Comparison of ENCODE assay signal across 8 cellular contexts in genomic region chr11:62666259-62666926, GRCh38. TPM values are rescaled to one million over a fixed set of nuclear protein-coding genes. Genes with fewer than 3 reads are reported as not detected.
DNase-seq lines count a peak whose midpoint lies in the region; ATAC-seq and TF ChIP-seq lines count a peak whose summit lies in the region.

No MANE protein-coding gene starts in this region.

- H3K4me1 ChIP-seq in ACC112 (ENCODE audit: control insufficient read depth, insufficient read depth, low read length, unreplicated experiment) (peaks cover 26% of the 10 kb centered on the region), IMR-90 (ENCODE audit: control insufficient read depth, insufficient read depth, low read length) (peaks cover 8% of the 10 kb centered on the region), breast epithelium (peaks cover 10 to 19% of the 10 kb centered on the region in 2 donors), mucosa of descending colon (ENCODE audit: low read depth) (peaks cover 35% of the 10 kb centered on the region)

- H2BK20ac ChIP-seq in IMR-90 (ENCODE audit: low read depth, low read length) = no peak overlapping the region

- H3K36me3 ChIP-seq in ACC112 (ENCODE audit: insufficient read depth, low read length) = peaks cover 15% of the 10 kb centered on the region; the same call in 1 of the 2 replicates
- peaks cover 15% of the 10 kb centered on the region for H3K36me3 ChIP-seq in IMR-90 (ENCODE audit: control insufficient read depth, insufficient read depth, low read length)
- H3K36me3 ChIP-seq in breast epithelium = no peaks in the 10 kb centered on the region
- H3K36me3 ChIP-seq in mucosa of descending colon (ENCODE audit: low read depth) = no peaks in the 10 kb centered on the region

- H3K4me2 ChIP-seq in IMR-90 (ENCODE audit: low read depth, low read length) = peak overlapping the region; percentile 88

- H3K79me2 ChIP-seq in ACC112 (ENCODE audit: control insufficient read depth, insufficient read depth, low read length, unreplicated experiment) = peaks cover 37% of the 10 kb centered on the region

- peak overlapping the region; percentile 91 for H3K4ac ChIP-seq in IMR-90 (ENCODE audit: low read depth, low read length)

- no peak overlapping the region for H2BK120ac ChIP-seq in IMR-90 (ENCODE audit: low read depth, low read length)

- intact Hi-C loops in IMR-90 (cut with micrococcal nuclease) (no loop called here), breast epithelium (cut with DNase I; ENCODE audit: low total_unique reads) (no loop called here), mucosa of descending colon (cut with DNase I, micrococcal nuclease) (no loop called here)

- ATAC-seq in IMR-90 (ENCODE audit: low read depth) = no peak
- ATAC-seq in mucosa of descending colon = no peak
- ATAC-seq in HG03280 (IDR thresholded peaks at IDR 0.05; ENCODE audit: unreplicated experiment) = no peak

- peak overlapping the region; percentile 41 for H2BK5ac ChIP-seq in IMR-90 (ENCODE audit: low read depth, low read length, poor library complexity, severe bottlenecking)

- H3K9ac ChIP-seq in IMR-90 (ENCODE audit: low read depth, low read length) = peak overlapping the region; percentile 79

- WGBS in IMR-90 (ENCODE audit: extremely low coverage in 2 of 2, insufficient read length in 1 of 2), 2 experiments = 36% methylated on average over 8 of the region's 16 CpGs; no CpG with 5 or more reads in 1 of the 2 experiments

- H3K9me1 ChIP-seq in IMR-90 (ENCODE audit: insufficient read depth, low read length) = peaks cover 9% of the 10 kb centered on the region

- no peaks in the 10 kb centered on the region for H3K27me3 ChIP-seq in ACC112 (ENCODE audit: insufficient read depth, low read length)
- no peaks in the 10 kb centered on the region for H3K27me3 ChIP-seq in IMR-90 (ENCODE audit: control insufficient read depth, insufficient read depth, low read length)
- no peaks in the 10 kb centered on the region for H3K27me3 ChIP-seq in breast epithelium

- H2AK5ac ChIP-seq in IMR-90 (ENCODE audit: low read depth, low read length) = peak overlapping the region; percentile 93

- no peak for TF ChIP-seq RAD21 in IMR-90 (IDR thresholded peaks at IDR 0.05; ENCODE audit: low read length)

- TF ChIP-seq POLR2A in IMR-90 (IDR thresholded peaks at IDR 0.05; ENCODE audit: low read depth, low read length) (peak; percentile 3; the same call in 1 of the 2 replicates), breast epithelium (IDR thresholded peaks at IDR 0.05) (no peak)

- no peak overlapping the region for H3K18ac ChIP-seq in IMR-90 (ENCODE audit: low read depth, low read length)

- TF ChIP-seq CTCF in IMR-90 (conservative IDR thresholded peaks at IDR 0.05; ENCODE audit: low read depth, low read length) (no peak), breast epithelium (IDR thresholded peaks at IDR 0.05) (no peak), mucosa of descending colon (IDR thresholded peaks at IDR 0.05) (no peak)

- peaks cover 37 to 66% of the 10 kb centered on the region in 2 experiments for H3K79me1 ChIP-seq in IMR-90 (ENCODE audit: low read depth in 1 of 2, low read length in 2 of 2)

- H3K27ac ChIP-seq in ACC112 (ENCODE audit: low read depth, low read length) (peak overlapping the region; percentile 62; the same call in 1 of the 2 replicates), IMR-90 (ENCODE audit: insufficient read depth, low read length) (peak overlapping the region; percentile 68), breast epithelium (peak overlapping the region; percentile 89 to 93)

- POLR2A ChIA-PET in IMR-90 (lab: Charles Lee; ENCODE audit: unreplicated experiment) = interaction anchor here (1.6 kb wide), 1 partner anchor 13 kb away, joined by 9 read pairs; the partner anchor contains the start of gene INTS5

- H4K8ac ChIP-seq in IMR-90 (ENCODE audit: low read depth in 2 of 2, low read length in 2 of 2) = peak overlapping the region; percentile 66 to 69; a peak in 3 of 4 replicates

- no TSS peak for BruUV-seq in IMR-90 (replicated peaks; lab: Mats Ljungman, UMichigan)

- H4K20me1 ChIP-seq in IMR-90 (ENCODE audit: insufficient read depth, low read length) = peaks cover 18% of the 10 kb centered on the region

- in situ Hi-C loops in IMR-90 (cut with MboI; ENCODE audit: low sequenced_read_pairs) = no loop called here

- DNase-seq in IMR-90 = no peak
- DNase-seq in breast epithelium (ENCODE audit: low spot score in 2 of 2) = no peak
- DNase-seq in mucosa of descending colon = no peak
- DNase-seq in SIG-M5 treated with dmso at 0.1 percent for 504 hours (lab: John Stamatoyannopoulos, UW; ENCODE audit: unreplicated experiment) = no peak
- no peak for DNase-seq in DMS53 treated with DMSO at 0.1 percent for 48 hours (lab: John Stamatoyannopoulos, UW; ENCODE audit: unreplicated experiment)
- no peak for DNase-seq in DMS 273 treated with DMSO at 0.1 percent for 48 hours (lab: John Stamatoyannopoulos, UW)

- peak overlapping the region; percentile 95 for H3K14ac ChIP-seq in IMR-90 (replicated peaks; ENCODE audit: low read depth, low read length)

- H2AFZ ChIP-seq in ACC112 (ENCODE audit: low read length, unreplicated experiment) (no peak overlapping the region), IMR-90 (replicated peaks; ENCODE audit: low read length, poor library complexity) (peak overlapping the region; percentile 27)

- H3K4me3 ChIP-seq in ACC112 (ENCODE audit: low read depth, low read length) (peak overlapping the region; percentile 99), IMR-90 (ENCODE audit: insufficient read depth, low read depth, low read length) (peak overlapping the region; percentile 73), breast epithelium (peak overlapping the region; percentile 62 to 85 (median 83)), mucosa of descending colon (peak overlapping the region; percentile 56)

- no peak overlapping the region for H4K91ac ChIP-seq in IMR-90 (ENCODE audit: insufficient read depth, low read depth, low read length)

- H3K9me3 ChIP-seq in IMR-90 (ENCODE audit: control insufficient read depth, insufficient read depth, low read length) (no peaks in the 10 kb centered on the region), breast epithelium (no peaks in the 10 kb centered on the region), mucosa of descending colon (no peaks in the 10 kb centered on the region)

- H2BK15ac ChIP-seq in IMR-90 (ENCODE audit: low read depth, low read length) = no peak overlapping the region

- CTCF ChIA-PET in IMR-90 (lab: Yijun Ruan, JAX) = interaction anchor here (0.8 kb wide), 1 partner anchor 272 kb away, joined by 3 read pairs; no protein-coding TSS in a partner anchor

- peak overlapping the region; percentile 67 for H3K56ac ChIP-seq in IMR-90 (ENCODE audit: extremely low read depth, insufficient read depth, low read length)

- peak overlapping the region; percentile 99 for H2AK9ac ChIP-seq in IMR-90 (replicated peaks; ENCODE audit: low read depth, low read length, poor library complexity)

- peak overlapping the region; percentile 6; the same call in 1 of the 2 replicates for H4K5ac ChIP-seq in IMR-90 (ENCODE audit: low read depth, low read length)

- dilution Hi-C loops in IMR-90 (cut with HindIII; ENCODE audit: low sequenced_read_pairs, unreplicated experiment) = no loop called here

- H3K23ac ChIP-seq in IMR-90 (ENCODE audit: low read depth, low read length) = peak overlapping the region; percentile 89

TF ChIP-seq in IMR-90, 13 proteins besides CTCF, POLR2A, EP300 and RAD21 (continues in another document):
- TF ChIP-seq MAZ (IDR thresholded peaks at IDR 0.05; ENCODE audit: borderline replicate concordance, low read depth, low read length) (no peak), FOS (IDR thresholded peaks at IDR 0.05; ENCODE audit: low read depth, low read length) (no peak), SMC3 (IDR thresholded peaks at IDR 0.05; ENCODE audit: low read depth, low read length) (no peak), BHLHE40 (IDR thresholded peaks at IDR 0.05; ENCODE audit: low read depth, low read length) (no peak), CEBPB (IDR thresholded peaks at IDR 0.05; ENCODE audit: low read depth, low read length) (no peak), MXI1 (IDR thresholded peaks at IDR 0.05; ENCODE audit: borderline replicate concordance, low read depth, low read length) (no peak)

RNA-seq across cellular contexts. Expression of gene CSKMT, which starts 1.3 kb away (rescaled TPM):
- 6.4 and 7.9 TPM in 2 replicates for total RNA-seq in IMR-90 (2012; rRNA removed)
- polyA plus RNA-seq in IMR-90 (2012; rRNA removed) = 5.3 and 6.2 TPM in 2 replicates
- polyA plus RNA-seq in IMR-90 (2012; cell fraction: cytosol; rRNA removed) = 6.5 and 11.8 TPM in 2 replicates
- 13.4 and 16.5 TPM in 2 replicates for polyA plus RNA-seq in IMR-90 (2012; cell fraction: nucleus; rRNA removed; ENCODE audit: low replicate concordance)
- total RNA-seq in breast epithelium = 10 to 100 TPM in 1 of 3 donors, 1 to 10 TPM in 2; 5.4 to 16.1 (median 5.8) TPM
- 10 to 100 TPM; 11.6 to 18.6 (median 13.3) TPM for total RNA-seq in mucosa of descending colon

RNA-seq across cellular contexts. Expression of gene C11orf98, which starts 1.4 kb away (rescaled TPM):
- total RNA-seq in IMR-90 (2012; rRNA removed) (41.2 and 53.6 TPM in 2 replicates), breast epithelium (10 to 100 TPM; 22.9 to 42.9 (median 25.2) TPM), mucosa of descending colon (10 to 100 TPM; 39.7 to 54.2 (median 53.1) TPM)
- 62.3 and 68.9 TPM in 2 replicates for polyA plus RNA-seq in IMR-90 (2012; rRNA removed)
- 58.4 and 136 TPM in 2 replicates for polyA plus RNA-seq in IMR-90 (2012; cell fraction: cytosol; rRNA removed)
- polyA plus RNA-seq in IMR-90 (2012; cell fraction: nucleus; rRNA removed; ENCODE audit: low replicate concordance) = 41.9 and 62.6 TPM in 2 replicates

RNA-seq across cellular contexts. Expression of gene UQCC3, which starts 5.1 kb away (rescaled TPM):
- total RNA-seq in IMR-90 (2012; rRNA removed) = 5.7 and 6.7 TPM in 2 replicates
- polyA plus RNA-seq in IMR-90 (2012; rRNA removed) = 9.7 and 13.7 TPM in 2 replicates
- 26.4 and 54.0 TPM in 2 replicates for polyA plus RNA-seq in IMR-90 (2012; cell fraction: cytosol; rRNA removed)
- 5.4 and 6.0 TPM in 2 replicates for polyA plus RNA-seq in IMR-90 (2012; cell fraction: nucleus; rRNA removed; ENCODE audit: low replicate concordance)
- total RNA-seq in breast epithelium = 1 to 10 TPM; 7.4 to 9.8 (median 8.3) TPM
- total RNA-seq in mucosa of descending colon = 10 to 100 TPM in 2 of 3 donors, 1 to 10 TPM in 1; 9.0 to 12.1 (median 10.8) TPM

RNA-seq across cellular contexts. Expression of gene LBHD1, which starts 5.7 kb away (rescaled TPM):
- total RNA-seq in IMR-90 (2012; rRNA removed) (1.4 and 1.6 TPM in 2 replicates), breast epithelium (1 to 10 TPM; 4.3 to 6.0 (median 5.6) TPM), mucosa of descending colon (10 to 100 TPM in 2 of 3 donors, 1 to 10 TPM in 1; 7.4 to 10.6 (median 10.6) TPM)
- 2.9 and 4.0 TPM in 2 replicates for polyA plus RNA-seq in IMR-90 (2012; rRNA removed)
- 1.3 and 2.4 TPM in 2 replicates for polyA plus RNA-seq in IMR-90 (2012; cell fraction: cytosol; rRNA removed)
- 10.3 and 19.2 TPM in 2 replicates for polyA plus RNA-seq in IMR-90 (2012; cell fraction: nucleus; rRNA removed; ENCODE audit: low replicate concordance)

RNA-seq across cellular contexts. Expression of gene UBXN1, which starts 12.5 kb away (rescaled TPM):
- total RNA-seq in IMR-90 (2012; rRNA removed) (50.0 and 83.0 TPM in 2 replicates), breast epithelium (100 to 1,000 TPM; 204 to 248 (median 239) TPM), mucosa of descending colon (100 to 1,000 TPM in 1 of 3 donors, 10 to 100 TPM in 2; 79.2 to 138 (median 87.3) TPM)
- 81.6 and 96.9 TPM in 2 replicates for polyA plus RNA-seq in IMR-90 (2012; rRNA removed)
- polyA plus RNA-seq in IMR-90 (2012; cell fraction: cytosol; rRNA removed) = 88.9 and 110 TPM in 2 replicates
- polyA plus RNA-seq in IMR-90 (2012; cell fraction: nucleus; rRNA removed; ENCODE audit: low replicate concordance) = 133 and 171 TPM in 2 replicates
